Comparison of ENCODE assay signal across 9 cellular contexts in genomic region chr1:16017461-16018303, GRCh38. TPM values are rescaled to one million over a fixed set of nuclear protein-coding genes. Genes with fewer than 3 reads are reported as not detected.
A peak's percentile ranks its signal among the peaks of the same experiment; 100 is the strongest.
DNase-seq lines count a peak whose midpoint lies in the region; ATAC-seq, FAIRE-seq and TF ChIP-seq lines count a peak whose summit lies in the region.
"Had no signal": no experiment of that assay in that cellular context is flagged by ENCODE, and none has a peak within 500 bp of the region (broad histone marks: within the 10 kb centered on the region; RNA-seq: fewer than 3 reads in every experiment).

TSS of gene HSPB7 (minus strand) at chr1:16018043. CDS start at chr1:16017963, 80 bp downstream.

- H3K4me2 ChIP-seq in H1 (ENCODE audit: insufficient read depth in 1 of 2, low read depth in 2 of 2, low read length in 2 of 2) = no peak within 1 kb of the TSS

- H3K27me3 ChIP-seq in H1 (replicated peaks in 1 of 4; ENCODE audit: control insufficient read depth in 3 of 4, extremely low read depth in 1 of 4, insufficient read depth in 3 of 4, low read length in 3 of 4) = peaks cover 0 to 4% (median under 1%) of the 10 kb centered on the region in 4 experiments; a peak in 3 of 7 replicates

- no peak within 1 kb of the TSS for H2BK120ac ChIP-seq in H1 (replicated peaks; ENCODE audit: low read depth, low read length)

- TF ChIP-seq RAD21 in H1 (IDR thresholded peaks at IDR 0.05 in 1 of 2, conservative IDR thresholded peaks at IDR 0.05 in 1 of 2; ENCODE audit: low read depth in 2 of 2, low read length in 2 of 2) = peak in 1 of 2 experiments; percentile 19; a peak in 2 of 4 replicates

- peak within 1 kb of the TSS; percentile 26 for H3K4me3 Mint-ChIP-seq in mesothelial cell of epicardium

- H3K4me1 Mint-ChIP-seq in mesothelial cell of epicardium = peaks cover 55% of the 10 kb centered on the region

- H3K9ac ChIP-seq in H1 (replicated peaks in 1 of 4; ENCODE audit: extremely low read depth in 1 of 4, low read depth in 3 of 4, low read length in 3 of 4) = no peak within 1 kb of the TSS

- no peak within 1 kb of the TSS for H3K56ac ChIP-seq in H1 (replicated peaks; ENCODE audit: insufficient read length, low read depth, low read length)

- H4K91ac ChIP-seq in H1 (replicated peaks; ENCODE audit: insufficient read length, low read length) = no peak within 1 kb of the TSS

- no peak within 1 kb of the TSS for H2AFZ ChIP-seq in H1 (ENCODE audit: low read length)

- H3K4me3 ChIP-seq in H1 (ENCODE audit: extremely low read depth in 1 of 4, insufficient read depth in 2 of 4, low read depth in 3 of 4, low read length in 4 of 4) (no peak within 1 kb of the TSS), urinary bladder (ENCODE audit: low read depth, low read length) (no peak within 1 kb of the TSS)

- H3K79me1 ChIP-seq in H1 (ENCODE audit: low read depth, low read length) = no peaks in the 10 kb centered on the region

- peak within 1 kb of the TSS; percentile 16; the same call in 1 of the 2 replicates for H2BK5ac ChIP-seq in H1 (ENCODE audit: low read depth, low read length)

- peak within 1 kb of the TSS; percentile 93 for H3K27ac Mint-ChIP-seq in mesothelial cell of epicardium

- H2BK15ac ChIP-seq in H1 (ENCODE audit: low read length) = peak within 1 kb of the TSS; percentile 61; the same call in 1 of the 2 replicates

- no peak within 1 kb of the TSS; the same call in 1 of the 2 replicates for H3K18ac ChIP-seq in H1 (ENCODE audit: extremely low read depth, low read length)

- no peak for TF ChIP-seq POLR2A in H1 (IDR thresholded peaks at IDR 0.05; ENCODE audit: control extremely low read depth in 1 of 2, low read depth in 2 of 2, low read length in 2 of 2)

- CTCF ChIA-PET in H1 (lab: Charles Lee; ENCODE audit: partially characterized antibody) = interaction anchor here (0.8 to 6.7 kb wide), 11 partner anchors 8 to 351 kb away, joined by 3 to 74 read pairs (median 3); no protein-coding TSS in a partner anchor

- peak within 1 kb of the TSS; percentile 16 for H4K8ac ChIP-seq in H1 (ENCODE audit: extremely low read depth, insufficient read depth, low read length)

- H2BK12ac ChIP-seq in H1 (ENCODE audit: low read depth, low read length) = peak within 1 kb of the TSS; percentile 84; the same call in 1 of the 2 replicates

- TF ChIP-seq EP300 in H1 (IDR thresholded peaks at IDR 0.05; ENCODE audit: borderline replicate concordance in 1 of 2, low read depth in 2 of 2, low read length in 2 of 2) = no peak

- H2AK5ac ChIP-seq in H1 (ENCODE audit: low read depth, low read length) = no peak within 1 kb of the TSS

- H3K23ac ChIP-seq in H1 (ENCODE audit: insufficient read length) = no peak within 1 kb of the TSS

- H3K36me3 Mint-ChIP-seq in mesothelial cell of epicardium = no peaks in the 10 kb centered on the region

- H3K4ac ChIP-seq in H1 (replicated peaks; ENCODE audit: insufficient read length, low read depth, low read length) = no peak within 1 kb of the TSS

- peak; percentile 10 to 39 for DNase-seq in SHP77 (lab: John Stamatoyannopoulos, UW)
- DNase-seq in SHP77 treated with DMSO at 0.1 percent for 48 hours (lab: John Stamatoyannopoulos, UW) = no peak
- DNase-seq in H1 (ENCODE audit: low read depth in 1 of 2, low spot score in 2 of 2) = no peak
- peak; percentile 54 to 76 for DNase-seq in mesothelial cell of epicardium (ENCODE audit: low spot score in 2 of 2, unreplicated experiment in 2 of 2)
- DNase-seq in HUDEP-2 (lab: John Stamatoyannopoulos, UW; ENCODE audit: unreplicated experiment in 76 of 76) = no peak

- H3K27ac ChIP-seq in H1 (ENCODE audit: low read depth, low read length) = no peak within 1 kb of the TSS
- peak within 1 kb of the TSS; percentile 76 for H3K27ac ChIP-seq in urinary bladder (ENCODE audit: low read depth)
- H3K27ac ChIP-seq: C4-2B had no signal

- H3K4me1 ChIP-seq in H1 (replicated peaks in 1 of 4; ENCODE audit: control insufficient read depth in 3 of 4, insufficient read depth in 4 of 4, low read length in 3 of 4) (peaks cover 5 to 34% (median 14%) of the 10 kb centered on the region in 4 experiments), urinary bladder (ENCODE audit: insufficient read depth) (no peaks in the 10 kb centered on the region)

- H4K20me1 ChIP-seq in H1 (replicated peaks in 1 of 2; ENCODE audit: control insufficient read depth in 1 of 2, insufficient read depth in 2 of 2, low read length in 2 of 2) = no peaks in the 10 kb centered on the region

- no peak within 1 kb of the TSS for H4K5ac ChIP-seq in H1 (ENCODE audit: insufficient read length, low read depth, low read length)

- WGBS in H1 (ENCODE audit: extremely low coverage in 1 of 2, insufficient coverage in 1 of 2, insufficient read length in 1 of 2, insufficient replicate concordance in 2 of 2, low coverage in 1 of 2, low lambda C conversion rate in 2 of 2, missing lambda C conversion rate in 1 of 2), 2 experiments = 66% methylated on average over 35 of the region's 37 CpGs; no CpG with 5 or more reads in 1 of the 2 experiments
- WGBS in urinary bladder = 17% methylated on average over 37 of the region's 37 CpGs

- POLR2A ChIA-PET in H1 (lab: Charles Lee; ENCODE audit: partially characterized antibody) = interaction anchor here (1.3 kb wide), 1 partner anchor 9 kb away, joined by 5 read pairs; no protein-coding TSS in a partner anchor

- H3K23me2 ChIP-seq in H1 (ENCODE audit: low read depth, low read length) = no peaks in the 10 kb centered on the region; the same call in 1 of the 2 replicates

- no peaks in the 10 kb centered on the region for H3K79me2 ChIP-seq in H1 (ENCODE audit: control insufficient read depth in 1 of 2, insufficient read depth in 2 of 2, low read length in 2 of 2)

- no peaks in the 10 kb centered on the region for H3K9me3 ChIP-seq in H1 (ENCODE audit: insufficient read depth in 2 of 2, low read depth in 1 of 2, low read length in 1 of 2)

- FAIRE-seq in H1 (lab: Jason Lieb, UNC) = no peak

- no peaks in the 10 kb centered on the region for H3K36me3 ChIP-seq in H1 (ENCODE audit: control insufficient read depth in 2 of 4, insufficient read depth in 4 of 4, low read length in 3 of 4)
- H3K36me3 ChIP-seq in urinary bladder (ENCODE audit: insufficient read depth) = no peaks in the 10 kb centered on the region

- H2BK20ac ChIP-seq in H1 (ENCODE audit: low read length) = no peak within 1 kb of the TSS

- H3K27me3 Mint-ChIP-seq in mesothelial cell of epicardium (ENCODE audit: low read depth) = peaks cover 6% of the 10 kb centered on the region

- H3K9me3 Mint-ChIP-seq in mesothelial cell of epicardium = no peaks in the 10 kb centered on the region

- ATAC-seq in HG03378 (IDR thresholded peaks at IDR 0.05; ENCODE audit: unreplicated experiment) (no peak), GM18868 (IDR thresholded peaks at IDR 0.05; ENCODE audit: unreplicated experiment) (no peak)

- no peak within 1 kb of the TSS for H3K14ac ChIP-seq in H1 (ENCODE audit: insufficient read length)

- peak in 2 of 3 experiments; percentile 36 to 37; a peak in 3 of 4 replicates for TF ChIP-seq CTCF in H1 (IDR thresholded peaks at IDR 0.05; ENCODE audit: control extremely low read depth in 1 of 3, insufficient read depth in 1 of 3, low read depth in 1 of 3, low read length in 3 of 3)
- no peak for TF ChIP-seq CTCF in mesothelial cell of epicardium (IDR thresholded peaks at IDR 0.05; ENCODE audit: unreplicated experiment)

TF ChIP-seq in H1, 55 proteins besides CTCF, POLR2A, EP300 and RAD21:
- TF ChIP-seq RBBP5 (IDR thresholded peaks at IDR 0.05; ENCODE audit: borderline replicate concordance, low read depth, low read length) (no peak), MAFK (IDR thresholded peaks at IDR 0.05; ENCODE audit: low read depth, low read length) (no peak), RFX5 (IDR thresholded peaks at IDR 0.05; ENCODE audit: borderline replicate concordance, low read depth, low read length) (no peak), USF2 (IDR thresholded peaks at IDR 0.05; ENCODE audit: low read length) (no peak), JUND (IDR thresholded peaks at IDR 0.05; ENCODE audit: low read length) (no peak), GABPA (IDR thresholded peaks at IDR 0.05; ENCODE audit: borderline replicate concordance, insufficient read depth, low read length) (peak; percentile 29; the same call in 1 of the 2 replicates), YY1 (IDR thresholded peaks at IDR 0.05; ENCODE audit: low read depth, low read length) (0 out of 2 replicates have a peak, but pooled peaks have one; percentile 5), SIRT6 (IDR thresholded peaks at IDR 0.05; ENCODE audit: low read length) (no peak), CBX5 (IDR thresholded peaks at IDR 0.05; ENCODE audit: low read depth, low read length) (no peak), TEAD4 (IDR thresholded peaks at IDR 0.05; ENCODE audit: low read depth, low read length) (peak; percentile 59; the same call in 1 of the 2 replicates)

RNA-seq across cellular contexts. Expression of gene HSPB7, which starts in this region (rescaled TPM):
- total RNA-seq in H1 (2021; fragmentation: NEBNext Ultra II Directional; extraction: Animal tissue kit (Norgen Biotek cat#: 25700)) = not detected in 2 replicates
- polyA plus RNA-seq in H1 (2011; rRNA removed) (0.19 TPM in 1 of 2 replicates, not detected in the other), urinary bladder (144 TPM)
- 0.14 TPM for polyA plus RNA-seq in H1 (2011; cell fraction: cytosol; rRNA removed)
- polyA plus RNA-seq in H1 (2011; cell fraction: nucleus; rRNA removed) = 0.54 TPM
- polyA plus RNA-seq in H1 (2012, experiment 1 of 2) = 0.13 to 0.64 TPM (median 0.33 TPM) in 4 replicates
- not detected for polyA plus RNA-seq in H1 (2012, experiment 2 of 2)
- 0.04 TPM for polyA plus RNA-seq in H1 (2013, experiment 1 of 2)
- polyA plus RNA-seq in H1 (2013, experiment 2 of 2) = 0.02 TPM
- polyA minus RNA-seq in H1 (2011; rRNA and poly(A)+ RNA removed) = not detected in 2 replicates
- polyA minus RNA-seq in H1 (2011; cell fraction: cytosol; rRNA and poly(A)+ RNA removed) = not detected
- polyA minus RNA-seq in H1 (2011; cell fraction: nucleus; rRNA and poly(A)+ RNA removed) = 0.20 TPM
- total RNA-seq in mesothelial cell of epicardium (5.0 to 6.3 TPM (median 6.3 TPM) in 3 replicates), urinary bladder (13.0 TPM)

Comparison
In these comparisons a context has a peak if more than half of its experiments do, and no peak if none do; other contexts are left out.
1. RNA of gene HSPB7 (polyA plus RNA-seq): 144 TPM in urinary bladder (single experiment); 0.02 to 0.64 TPM in H1; every median in the first group is over 10 times any median in the second.
2. DNase-seq: peak in SHP77 (2 of 2) and mesothelial cell of epicardium (2 of 2); none in SHP77 treated with DMSO at 0.1 percent for 48 hours (single experiment), H1 (0 of 2) and HUDEP-2 (0 of 76).